In the genomic region with DNA sequence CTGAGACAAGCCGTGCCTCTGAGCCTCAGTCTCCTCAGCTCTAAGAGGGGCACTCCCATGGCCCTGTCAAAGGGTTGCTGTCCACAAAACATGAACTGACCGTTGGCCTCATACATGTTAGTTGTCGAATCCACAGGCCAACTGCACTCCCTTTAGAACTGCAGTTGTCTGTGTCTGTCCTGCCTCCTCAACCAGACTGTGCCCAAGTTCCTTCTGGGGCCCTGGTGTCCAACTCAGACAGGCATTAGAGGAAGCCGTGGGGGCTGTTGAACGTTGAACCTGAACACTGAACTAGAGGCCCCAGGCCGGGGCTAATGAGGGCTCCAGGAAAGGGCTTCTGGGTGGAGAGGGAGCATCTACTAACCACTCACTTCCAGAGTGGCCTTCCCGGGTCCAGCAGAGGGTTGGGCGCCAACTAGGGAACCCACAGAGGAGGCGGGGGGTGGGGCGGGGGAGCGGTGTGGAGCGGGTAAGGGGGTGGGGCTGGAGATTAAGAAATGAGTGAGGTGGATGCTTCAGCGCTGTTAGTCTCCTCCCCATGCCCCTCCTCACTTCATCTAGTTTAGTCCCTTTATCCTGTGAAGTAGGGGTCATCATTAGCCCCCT, we compare ENCODE assay signal across 1 cellular context.
TF ChIP-seq lines count a peak whose summit lies in the region.

A gene with protein sequence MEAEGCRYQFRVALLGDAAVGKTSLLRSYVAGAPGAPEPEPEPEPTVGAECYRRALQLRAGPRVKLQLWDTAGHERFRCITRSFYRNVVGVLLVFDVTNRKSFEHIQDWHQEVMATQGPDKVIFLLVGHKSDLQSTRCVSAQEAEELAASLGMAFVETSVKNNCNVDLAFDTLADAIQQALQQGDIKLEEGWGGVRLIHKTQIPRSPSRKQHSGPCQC (plus strand): TSS at position 558 of the 606 bp plus-strand sequence. CDS start 247 bp downstream, outside the sequence.

TF ChIP-seq in IMR-90, 13 proteins besides CTCF, POLR2A, EP300 and RAD21 (continued from another document):
- no peak for TF ChIP-seq FOS (IDR thresholded peaks at IDR 0.05; ENCODE audit: low read depth, low read length)
- no peak for TF ChIP-seq MXI1 (IDR thresholded peaks at IDR 0.05; ENCODE audit: borderline replicate concordance, low read depth, low read length)
- TF ChIP-seq CEBPB (IDR thresholded peaks at IDR 0.05; ENCODE audit: low read depth, low read length): no peak
- no peak for TF ChIP-seq SMC3 (IDR thresholded peaks at IDR 0.05; ENCODE audit: low read depth, low read length)
- TF ChIP-seq BHLHE40 (IDR thresholded peaks at IDR 0.05; ENCODE audit: low read depth, low read length): no peak
- TF ChIP-seq CHD1 (IDR thresholded peaks at IDR 0.05; ENCODE audit: low read depth, low read length): no peak
